In the genomic region with DNA sequence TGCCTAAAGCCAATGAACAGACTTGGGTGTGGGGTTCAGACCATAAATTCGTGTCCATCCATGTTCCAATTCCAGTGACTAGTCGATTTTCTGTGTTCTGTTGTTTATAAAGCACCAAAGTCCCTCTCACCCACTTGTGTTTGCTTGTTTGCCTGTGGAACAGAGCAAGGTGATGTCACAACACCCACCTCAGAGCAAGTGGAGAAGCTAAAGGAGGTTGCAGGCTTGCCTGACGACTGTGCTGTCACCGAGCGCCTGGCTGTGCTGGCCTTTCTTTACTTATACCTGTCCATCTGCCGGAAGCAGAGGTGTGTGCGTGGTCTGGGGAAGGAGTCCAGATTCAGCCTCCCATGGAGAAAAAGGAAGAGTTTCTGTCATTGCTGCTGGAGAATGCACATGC, we compare ENCODE assay signal across 1 cellular context.
TF ChIP-seq lines count a peak whose summit lies in the region.

No MANE protein-coding gene starts in this region.

TF ChIP-seq in HepG2, 621 proteins besides CTCF, POLR2A, EP300 and RAD21 (continued from another document):
- TF ChIP-seq, protein P1, sequence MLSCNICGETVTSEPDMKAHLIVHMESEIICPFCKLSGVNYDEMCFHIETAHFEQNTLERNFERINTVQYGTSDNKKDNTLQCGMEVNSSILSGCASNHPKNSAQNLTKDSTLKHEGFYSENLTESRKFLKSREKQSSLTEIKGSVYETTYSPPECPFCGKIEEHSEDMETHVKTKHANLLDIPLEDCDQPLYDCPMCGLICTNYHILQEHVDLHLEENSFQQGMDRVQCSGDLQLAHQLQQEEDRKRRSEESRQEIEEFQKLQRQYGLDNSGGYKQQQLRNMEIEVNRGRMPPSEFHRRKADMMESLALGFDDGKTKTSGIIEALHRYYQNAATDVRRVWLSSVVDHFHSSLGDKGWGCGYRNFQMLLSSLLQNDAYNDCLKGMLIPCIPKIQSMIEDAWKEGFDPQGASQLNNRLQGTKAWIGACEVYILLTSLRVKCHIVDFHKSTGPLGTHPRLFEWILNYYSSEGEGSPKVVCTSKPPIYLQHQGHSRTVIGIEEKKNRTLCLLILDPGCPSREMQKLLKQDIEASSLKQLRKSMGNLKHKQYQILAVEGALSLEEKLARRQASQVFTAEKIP (CRISPR knock-in tag; IDR thresholded peaks at IDR 0.05; ENCODE audit: borderline replicate concordance): no peak
- TF ChIP-seq ESRRA (CRISPR knock-in tag; IDR thresholded peaks at IDR 0.05; ENCODE audit: low read depth) (no peak), ZNF644 (CRISPR knock-in tag; IDR thresholded peaks at IDR 0.05; ENCODE audit: low read depth) (no peak), NR2F6 (IDR thresholded peaks at IDR 0.05) (no peak), NR2F6 (CRISPR knock-in tag; IDR thresholded peaks at IDR 0.05) (no peak), THAP11 (CRISPR knock-in tag; IDR thresholded peaks at IDR 0.05) (no peak), ZNF607 (CRISPR knock-in tag; IDR thresholded peaks at IDR 0.05; ENCODE audit: borderline replicate concordance) (no peak), MIER2 (CRISPR knock-in tag; IDR thresholded peaks at IDR 0.05) (no peak), ATF7-NPFF (CRISPR knock-in tag; IDR thresholded peaks at IDR 0.05; ENCODE audit: low read depth) (no peak), ZMYM4 (CRISPR knock-in tag; IDR thresholded peaks at IDR 0.05) (no peak), SPEN (CRISPR knock-in tag; IDR thresholded peaks at IDR 0.05; ENCODE audit: low read depth) (no peak), ISL2 (CRISPR knock-in tag; IDR thresholded peaks at IDR 0.05) (no peak)
- TF ChIP-seq, protein P2, sequence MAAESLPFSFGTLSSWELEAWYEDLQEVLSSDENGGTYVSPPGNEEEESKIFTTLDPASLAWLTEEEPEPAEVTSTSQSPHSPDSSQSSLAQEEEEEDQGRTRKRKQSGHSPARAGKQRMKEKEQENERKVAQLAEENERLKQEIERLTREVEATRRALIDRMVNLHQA (CRISPR knock-in tag; IDR thresholded peaks at IDR 0.05): no peak
- TF ChIP-seq, protein P3, sequence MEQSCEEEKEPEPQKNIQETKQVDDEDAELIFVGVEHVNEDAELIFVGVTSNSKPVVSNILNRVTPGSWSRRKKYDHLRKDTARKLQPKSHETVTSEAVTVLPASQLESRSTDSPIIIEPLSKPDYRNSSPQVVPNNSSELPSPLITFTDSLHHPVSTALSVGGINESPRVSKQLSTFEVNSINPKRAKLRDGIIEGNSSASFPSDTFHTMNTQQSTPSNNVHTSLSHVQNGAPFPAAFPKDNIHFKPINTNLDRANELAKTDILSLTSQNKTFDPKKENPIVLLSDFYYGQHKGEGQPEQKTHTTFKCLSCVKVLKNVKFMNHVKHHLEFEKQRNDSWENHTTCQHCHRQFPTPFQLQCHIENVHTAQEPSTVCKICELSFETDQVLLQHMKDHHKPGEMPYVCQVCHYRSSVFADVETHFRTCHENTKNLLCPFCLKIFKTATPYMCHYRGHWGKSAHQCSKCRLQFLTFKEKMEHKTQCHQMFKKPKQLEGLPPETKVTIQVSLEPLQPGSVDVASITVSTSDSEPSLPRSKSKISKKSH (CRISPR knock-in tag; IDR thresholded peaks at IDR 0.05; ENCODE audit: borderline replicate concordance): no peak
- TF ChIP-seq, protein P4, sequence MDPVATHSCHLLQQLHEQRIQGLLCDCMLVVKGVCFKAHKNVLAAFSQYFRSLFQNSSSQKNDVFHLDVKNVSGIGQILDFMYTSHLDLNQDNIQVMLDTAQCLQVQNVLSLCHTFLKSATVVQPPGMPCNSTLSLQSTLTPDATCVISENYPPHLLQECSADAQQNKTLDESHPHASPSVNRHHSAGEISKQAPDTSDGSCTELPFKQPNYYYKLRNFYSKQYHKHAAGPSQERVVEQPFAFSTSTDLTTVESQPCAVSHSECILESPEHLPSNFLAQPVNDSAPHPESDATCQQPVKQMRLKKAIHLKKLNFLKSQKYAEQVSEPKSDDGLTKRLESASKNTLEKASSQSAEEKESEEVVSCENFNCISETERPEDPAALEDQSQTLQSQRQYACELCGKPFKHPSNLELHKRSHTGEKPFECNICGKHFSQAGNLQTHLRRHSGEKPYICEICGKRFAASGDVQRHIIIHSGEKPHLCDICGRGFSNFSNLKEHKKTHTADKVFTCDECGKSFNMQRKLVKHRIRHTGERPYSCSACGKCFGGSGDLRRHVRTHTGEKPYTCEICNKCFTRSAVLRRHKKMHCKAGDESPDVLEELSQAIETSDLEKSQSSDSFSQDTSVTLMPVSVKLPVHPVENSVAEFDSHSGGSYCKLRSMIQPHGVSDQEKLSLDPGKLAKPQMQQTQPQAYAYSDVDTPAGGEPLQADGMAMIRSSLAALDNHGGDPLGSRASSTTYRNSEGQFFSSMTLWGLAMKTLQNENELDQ (CRISPR knock-in tag; IDR thresholded peaks at IDR 0.05; ENCODE audit: borderline replicate concordance): no peak
